In genomic region chr4:39360611-39361010, GRCh38 we compare ENCODE assay signal across 1 cellular context. TPM values are rescaled to one million over a fixed set of nuclear protein-coding genes. Genes with fewer than 3 reads are reported as not detected.
"Had no signal": no experiment of that assay in that cellular context is flagged by ENCODE, and none has a peak within 500 bp of the region (broad histone marks: within the 10 kb centered on the region; RNA-seq: fewer than 3 reads in every experiment).

No MANE protein-coding gene starts in this region.

RNA-seq across cellular contexts. Expression of gene KLB, which starts 46.1 kb away (rescaled TPM):
- polyA plus RNA-seq: neural cell had no signal
